8 cellular contexts compared by ENCODE assay signal in genomic region chr4:147866532-147867271, GRCh38.
DNase-seq lines count a peak whose midpoint lies in the region; ATAC-seq, FAIRE-seq and TF ChIP-seq lines count a peak whose summit lies in the region.

No MANE protein-coding gene starts in this region.

- peak; percentile 100 for FAIRE-seq in H1 (lab: Jason Lieb, UNC)

- H2BK20ac ChIP-seq in H1 (ENCODE audit: low read length) = no peak overlapping the region

- H3K23me2 ChIP-seq in H1 (ENCODE audit: low read depth, low read length) = no peaks in the 10 kb centered on the region; the same call in 1 of the 2 replicates

- no peaks in the 10 kb centered on the region for H3K27me3 Mint-ChIP-seq in activated CD8-positive, alpha-beta T cell treated with anti-CD3 and anti-CD28 coated beads for 36 hours

- peak; percentile 84 for DNase-seq in COLO829 (ENCODE audit: low spot score)
- peak; percentile 85 for DNase-seq in HK-2 (ENCODE audit: unreplicated experiment)
- peak; percentile 55 for DNase-seq in NCI-H82 treated with DMSO at 0.1 percent for 48 hours (lab: John Stamatoyannopoulos, UW; ENCODE audit: unreplicated experiment)
- peak; percentile 97 for DNase-seq in activated CD8-positive, alpha-beta T cell treated with anti-CD3 and anti-CD28 coated beads for 36 hours
- DNase-seq in H1 (ENCODE audit: low read depth in 1 of 2, low spot score in 2 of 2) = peak; percentile 88 to 94
- DNase-seq in mesendoderm = peak; percentile 87
- peak; percentile 58 to 80 for DNase-seq in stimulated activated CD8-positive, alpha-beta memory T cell treated with anti-CD3 and anti-CD28 coated beads, Interleukin-15, amount 100 ng/mL, for 4 hours (ENCODE audit: low read depth in 2 of 2)

- H3K27me3 ChIP-seq in H1 (replicated peaks in 1 of 4; ENCODE audit: control insufficient read depth in 3 of 4, extremely low read depth in 1 of 4, insufficient read depth in 3 of 4, low read length in 3 of 4) (no peaks in the 10 kb centered on the region), mesendoderm (ENCODE audit: insufficient read depth, low read length, poor library complexity) (no peaks in the 10 kb centered on the region)

- peak; percentile 99 for TF ChIP-seq CTCF in activated CD8-positive, alpha-beta T cell treated with anti-CD3 and anti-CD28 coated beads for 36 hours (IDR thresholded peaks at IDR 0.05)
- peak; percentile 71 to 100 (median 98) for TF ChIP-seq CTCF in H1 (IDR thresholded peaks at IDR 0.05; ENCODE audit: control extremely low read depth in 1 of 3, insufficient read depth in 1 of 3, low read depth in 1 of 3, low read length in 3 of 3)

- H2BK120ac ChIP-seq in H1 (replicated peaks; ENCODE audit: low read depth, low read length) = no peak overlapping the region
- no peak overlapping the region for H2BK120ac ChIP-seq in mesendoderm (ENCODE audit: low read depth, low read length)

- H3K4me1 ChIP-seq in H1 (replicated peaks in 1 of 4; ENCODE audit: control insufficient read depth in 3 of 4, insufficient read depth in 4 of 4, low read length in 3 of 4) = peaks cover 2 to 19% (median 10%) of the 10 kb centered on the region in 4 experiments; a peak in 6 of 7 replicates
- no peaks in the 10 kb centered on the region for H3K4me1 ChIP-seq in mesendoderm (ENCODE audit: control insufficient read depth, low read depth, low read length)

- H3K23ac ChIP-seq in H1 (ENCODE audit: insufficient read length) = no peak overlapping the region
- H3K23ac ChIP-seq in mesendoderm (ENCODE audit: low read length) = no peak overlapping the region

- H3K79me2 ChIP-seq in H1 (ENCODE audit: control insufficient read depth in 1 of 2, insufficient read depth in 2 of 2, low read length in 2 of 2) = no peaks in the 10 kb centered on the region
- no peaks in the 10 kb centered on the region for H3K79me2 ChIP-seq in mesendoderm (ENCODE audit: control insufficient read depth, insufficient read depth, low read length)

- H3K27ac ChIP-seq in H1 (ENCODE audit: low read depth, low read length) (no peak overlapping the region), mesendoderm (ENCODE audit: low read depth, low read length) (no peak overlapping the region)

- peak; percentile 89 for ATAC-seq in GM19467 (IDR thresholded peaks at IDR 0.05; ENCODE audit: unreplicated experiment)
- peak; percentile 95 for ATAC-seq in activated CD8-positive, alpha-beta T cell treated with anti-CD3 and anti-CD28 coated beads for 36 hours

- no peak overlapping the region for H2BK12ac ChIP-seq in H1 (ENCODE audit: low read depth, low read length)

- 14% methylated on average over 2 of the region's 2 CpGs; no CpG with 5 or more reads in 1 of the 2 experiments for WGBS in H1 (ENCODE audit: extremely low coverage in 1 of 2, insufficient coverage in 1 of 2, insufficient read length in 1 of 2, insufficient replicate concordance in 2 of 2, low coverage in 1 of 2, low lambda C conversion rate in 2 of 2, missing lambda C conversion rate in 1 of 2), 2 experiments
- WGBS in mesendoderm (ENCODE audit: extremely low coverage, insufficient coverage, low lambda C conversion rate) = no CpG with 5 or more reads among the region's 2 CpGs

- peak overlapping the region in 1 of 4 experiments; percentile 12; a peak in 1 of 8 replicates for H3K4me3 ChIP-seq in H1 (ENCODE audit: extremely low read depth in 1 of 4, insufficient read depth in 2 of 4, low read depth in 3 of 4, low read length in 4 of 4)
- H3K4me3 ChIP-seq in mesendoderm (ENCODE audit: low read length) = no peak overlapping the region

- H2AK5ac ChIP-seq in H1 (ENCODE audit: low read depth, low read length) = no peak overlapping the region
- no peak overlapping the region for H2AK5ac ChIP-seq in mesendoderm (ENCODE audit: low read length)

- intact Hi-C loops in activated CD8-positive, alpha-beta T cell treated with anti-CD3 and anti-CD28 coated beads for 36 hours (cut with micrococcal nuclease) = loop anchor here (1.0 to 10.0 kb wide), 3 partner anchors 158 to 348 kb away; no protein-coding TSS in a partner anchor

- H3K36me3 ChIP-seq in H1 (ENCODE audit: control insufficient read depth in 2 of 4, insufficient read depth in 4 of 4, low read length in 3 of 4) (no peaks in the 10 kb centered on the region), mesendoderm (ENCODE audit: control insufficient read depth, insufficient read depth, low read length) (no peaks in the 10 kb centered on the region)

- CTCF ChIA-PET in activated CD8-positive, alpha-beta T cell treated with anti-CD3 and anti-CD28 coated beads for 36 hours (lab: Charles Lee) = interaction anchor here (0.6 to 8.3 kb wide), 125 partner anchors 9 to 1165 kb away, joined by 3 to 180 read pairs (median 5); partner anchors contain the start of genes ARHGAP10, PRMT9 and TMEM184C
- CTCF ChIA-PET in H1 (lab: Charles Lee; ENCODE audit: partially characterized antibody) = interaction anchor here (0.5 to 5.3 kb wide), 113 partner anchors 9 to 1278 kb away, joined by 3 to 93 read pairs (median 5); partner anchors contain the start of genes ARHGAP10, EDNRA, PRMT9 and TMEM184C

- H3K9ac ChIP-seq in H1 (replicated peaks in 1 of 4; ENCODE audit: extremely low read depth in 1 of 4, low read depth in 3 of 4, low read length in 3 of 4) (no peak overlapping the region), mesendoderm (ENCODE audit: low read length) (no peak overlapping the region)

- H3K18ac ChIP-seq in H1 (ENCODE audit: extremely low read depth, low read length) (no peak overlapping the region), mesendoderm (ENCODE audit: low read length) (no peak overlapping the region)

- no peak overlapping the region for H2BK15ac ChIP-seq in H1 (ENCODE audit: low read length)
- H2BK15ac ChIP-seq in mesendoderm (replicated peaks; ENCODE audit: low read depth) = no peak overlapping the region

- H3K4me2 ChIP-seq in H1 (ENCODE audit: insufficient read depth in 1 of 2, low read depth in 2 of 2, low read length in 2 of 2) (no peak overlapping the region), mesendoderm (ENCODE audit: low read length) (no peak overlapping the region)

- POLR2A ChIA-PET in activated CD8-positive, alpha-beta T cell treated with anti-CD3 and anti-CD28 coated beads for 36 hours (lab: Charles Lee) = interaction anchor here (1.2 kb wide), 1 partner anchor 78 kb away, joined by 4 read pairs; no protein-coding TSS in a partner anchor
- POLR2A ChIA-PET in H1 (lab: Charles Lee; ENCODE audit: partially characterized antibody) = interaction anchor here (0.8 to 2.9 kb wide), 4 partner anchors 135 to 382 kb away, joined by 3 to 12 read pairs (median 4); partner anchors contain the start of genes ARHGAP10, PRMT9 and TMEM184C

- peaks cover 0 to 1% of the 10 kb centered on the region in 2 experiments for H4K20me1 ChIP-seq in H1 (replicated peaks in 1 of 2; ENCODE audit: control insufficient read depth in 1 of 2, insufficient read depth in 2 of 2, low read length in 2 of 2)

- H3K4me3 Mint-ChIP-seq in activated CD8-positive, alpha-beta T cell treated with anti-CD3 and anti-CD28 coated beads for 36 hours = no peak overlapping the region

- TF ChIP-seq RAD21 in H1 (IDR thresholded peaks at IDR 0.05 in 1 of 2, conservative IDR thresholded peaks at IDR 0.05 in 1 of 2; ENCODE audit: low read depth in 2 of 2, low read length in 2 of 2) = peak; percentile 100

- H3K79me1 ChIP-seq in H1 (ENCODE audit: low read depth, low read length) (no peaks in the 10 kb centered on the region), mesendoderm (ENCODE audit: low read length) (no peaks in the 10 kb centered on the region)

- no peak overlapping the region for H3K27ac Mint-ChIP-seq in activated CD8-positive, alpha-beta T cell treated with anti-CD3 and anti-CD28 coated beads for 36 hours

- H3K56ac ChIP-seq in H1 (replicated peaks; ENCODE audit: insufficient read length, low read depth, low read length) = no peak overlapping the region
- H3K56ac ChIP-seq in mesendoderm (ENCODE audit: low read length) = no peak overlapping the region

- no peak overlapping the region for H2AFZ ChIP-seq in H1 (ENCODE audit: low read length)

- no peak overlapping the region for H4K91ac ChIP-seq in H1 (replicated peaks; ENCODE audit: insufficient read length, low read length)

- H3K9me3 Mint-ChIP-seq in activated CD8-positive, alpha-beta T cell treated with anti-CD3 and anti-CD28 coated beads for 36 hours = no peaks in the 10 kb centered on the region

- no peak overlapping the region for H3K4ac ChIP-seq in H1 (replicated peaks; ENCODE audit: insufficient read length, low read depth, low read length)
- no peak overlapping the region for H3K4ac ChIP-seq in mesendoderm (ENCODE audit: low read depth, low read length)

- no peak for TF ChIP-seq EP300 in H1 (IDR thresholded peaks at IDR 0.05; ENCODE audit: borderline replicate concordance in 1 of 2, low read depth in 2 of 2, low read length in 2 of 2)

- peak overlapping the region; percentile 37 for H4K5ac ChIP-seq in H1 (ENCODE audit: insufficient read length, low read depth, low read length)
- no peak overlapping the region for H4K5ac ChIP-seq in mesendoderm (ENCODE audit: low read length)

- no peak for TF ChIP-seq POLR2A in H1 (IDR thresholded peaks at IDR 0.05; ENCODE audit: control extremely low read depth in 1 of 2, low read depth in 2 of 2, low read length in 2 of 2)

- H4K8ac ChIP-seq in H1 (ENCODE audit: extremely low read depth, insufficient read depth, low read length) (no peak overlapping the region), mesendoderm (ENCODE audit: low read depth, low read length) (no peak overlapping the region)

- no peaks in the 10 kb centered on the region for H3K9me3 ChIP-seq in H1 (ENCODE audit: insufficient read depth in 2 of 2, low read depth in 1 of 2, low read length in 1 of 2)

- no peak overlapping the region for H3K14ac ChIP-seq in H1 (ENCODE audit: insufficient read length)

- H2BK5ac ChIP-seq in H1 (ENCODE audit: low read depth, low read length) = no peak overlapping the region
- no peak overlapping the region for H2BK5ac ChIP-seq in mesendoderm (ENCODE audit: low read length)

- H3K4me1 Mint-ChIP-seq in activated CD8-positive, alpha-beta T cell treated with anti-CD3 and anti-CD28 coated beads for 36 hours (ENCODE audit: low read depth) = no peaks in the 10 kb centered on the region

- no peaks in the 10 kb centered on the region for H3K36me3 Mint-ChIP-seq in activated CD8-positive, alpha-beta T cell treated with anti-CD3 and anti-CD28 coated beads for 36 hours (ENCODE audit: low read depth)

TF ChIP-seq in H1, 55 proteins besides CTCF, POLR2A, EP300 and RAD21:
- TF ChIP-seq YY1 (IDR thresholded peaks at IDR 0.05; ENCODE audit: low read depth, low read length) (0 out of 2 replicates have a peak, but pooled peaks have one; percentile 24), POU5F1 (IDR thresholded peaks at IDR 0.05; ENCODE audit: low read depth, low read length) (peak; percentile 77; the same call in 1 of the 2 replicates), NANOG (IDR thresholded peaks at IDR 0.05; ENCODE audit: insufficient read depth, low read depth, low read length, poor library complexity, severe bottlenecking) (peak; percentile 50), CHD2 (IDR thresholded peaks at IDR 0.05; ENCODE audit: low read length) (no peak), TCF12 (IDR thresholded peaks at IDR 0.05; ENCODE audit: low read depth, low read length) (0 out of 2 replicates have a peak, but pooled peaks have one; percentile 23), SIX5 (IDR thresholded peaks at IDR 0.05; ENCODE audit: low read depth, low read length) (no peak), JUND (IDR thresholded peaks at IDR 0.05; ENCODE audit: low read length) (peak; percentile 58; the same call in 1 of the 2 replicates)
TF ChIP-seq in H1: peak in this region for 5.
